Comparison of ENCODE assay signal across 10 cellular contexts in genomic region chr1:151710187-151710586, GRCh38. TPM values are rescaled to one million over a fixed set of nuclear protein-coding genes. Genes with fewer than 3 reads are reported as not detected.
A peak's percentile ranks its signal among the peaks of the same experiment; 100 is the strongest.
DNase-seq lines count a peak whose midpoint lies in the region; ATAC-seq and TF ChIP-seq lines count a peak whose summit lies in the region.
"Had no signal": no experiment of that assay in that cellular context is flagged by ENCODE, and none has a peak within 500 bp of the region (broad histone marks: within the 10 kb centered on the region; RNA-seq: fewer than 3 reads in every experiment).

No MANE protein-coding gene starts in this region.

- no peaks in the 10 kb centered on the region for H3K9me3 ChIP-seq in right atrium auricular region

- no peaks in the 10 kb centered on the region for H3K4me1 ChIP-seq in right atrium auricular region

- H3K27me3 ChIP-seq in right atrium auricular region: no peaks in the 10 kb centered on the region

- no peak overlapping the region for H3K4me3 Mint-ChIP-seq in activated T-helper 1 cell treated with anti-CD3 and anti-CD28 coated beads, Interleukin-12 subunit alpha, Interleukin-12 subunit beta, Interleukin-2, Interleukin-4 antibody, amounts not matched to agents 30 ng/mL and 10 ng/mL and 1 ng/mL, durations not matched to agents 14 hours and 24 hours and 36 hours

- H3K36me3 ChIP-seq in right atrium auricular region: no peaks in the 10 kb centered on the region

- no peak overlapping the region for H3K4me3 ChIP-seq in right atrium auricular region
- H3K4me3 ChIP-seq: lung had no signal

- no peak for ATAC-seq in HG03039 (IDR thresholded peaks at IDR 0.05; ENCODE audit: unreplicated experiment)
- no peak for ATAC-seq in GM21526 (IDR thresholded peaks at IDR 0.05; ENCODE audit: low FRiP score, unreplicated experiment)

- intact Hi-C loops in activated T-helper 1 cell treated with anti-CD3 and anti-CD28 coated beads, Interleukin-12 subunit alpha, Interleukin-12 subunit beta, Interleukin-2, Interleukin-4 antibody, amounts not matched to agents 30 ng/mL and 10 ng/mL and 1 ng/mL, durations not matched to agents 14 hours and 24 hours and 36 hours (cut with micrococcal nuclease): no loop called here

- H3K36me3 Mint-ChIP-seq in activated T-helper 1 cell treated with anti-CD3 and anti-CD28 coated beads, Interleukin-12 subunit alpha, Interleukin-12 subunit beta, Interleukin-2, Interleukin-4 antibody, amounts not matched to agents 30 ng/mL and 10 ng/mL and 1 ng/mL, durations not matched to agents 14 hours and 24 hours and 36 hours (ENCODE audit: low read depth): no peaks in the 10 kb centered on the region

- DNase-seq in CD1c-positive myeloid dendritic cell (ENCODE audit: extremely low spot score) (peak; percentile 56), NAMALWA (ENCODE audit: low spot score) (peak; percentile 51), kidney tubule cell (ENCODE audit: low spot score) (peak; percentile 38), right atrium auricular region (ENCODE audit: low spot score) (no peak), NCI-H1092 (lab: John Stamatoyannopoulos, UW) (no peak)
- peak; percentile 6 for DNase-seq in activated T-helper 1 cell treated with anti-CD3 and anti-CD28 coated beads, Interleukin-12 subunit alpha, Interleukin-12 subunit beta, Interleukin-2, Interleukin-4 antibody, amounts not matched to agents 30 ng/mL and 10 ng/mL and 1 ng/mL, durations not matched to agents 14 hours and 24 hours and 36 hours (ENCODE audit: low spot score)

- no peaks in the 10 kb centered on the region for H3K9me3 Mint-ChIP-seq in activated T-helper 1 cell treated with anti-CD3 and anti-CD28 coated beads, Interleukin-12 subunit alpha, Interleukin-12 subunit beta, Interleukin-2, Interleukin-4 antibody, amounts not matched to agents 30 ng/mL and 10 ng/mL and 1 ng/mL, durations not matched to agents 14 hours and 24 hours and 36 hours

- no peak overlapping the region for H3K27ac ChIP-seq in right atrium auricular region

- no peak for TF ChIP-seq CTCF in right atrium auricular region (IDR thresholded peaks at IDR 0.05)

- H3K27ac Mint-ChIP-seq in activated T-helper 1 cell treated with anti-CD3 and anti-CD28 coated beads, Interleukin-12 subunit alpha, Interleukin-12 subunit beta, Interleukin-2, Interleukin-4 antibody, amounts not matched to agents 30 ng/mL and 10 ng/mL and 1 ng/mL, durations not matched to agents 14 hours and 24 hours and 36 hours: no peak overlapping the region

- H3K27me3 Mint-ChIP-seq in activated T-helper 1 cell treated with anti-CD3 and anti-CD28 coated beads, Interleukin-12 subunit alpha, Interleukin-12 subunit beta, Interleukin-2, Interleukin-4 antibody, amounts not matched to agents 30 ng/mL and 10 ng/mL and 1 ng/mL, durations not matched to agents 14 hours and 24 hours and 36 hours (ENCODE audit: insufficient read depth): peaks cover 10% of the 10 kb centered on the region

- H3K4me1 Mint-ChIP-seq in activated T-helper 1 cell treated with anti-CD3 and anti-CD28 coated beads, Interleukin-12 subunit alpha, Interleukin-12 subunit beta, Interleukin-2, Interleukin-4 antibody, amounts not matched to agents 30 ng/mL and 10 ng/mL and 1 ng/mL, durations not matched to agents 14 hours and 24 hours and 36 hours (ENCODE audit: low read depth): no peaks in the 10 kb centered on the region

RNA-seq across cellular contexts. Expression of gene CELF3, which starts 6.4 kb away (rescaled TPM):
- total RNA-seq in activated T-helper 1 cell treated with anti-CD3 and anti-CD28 coated beads, Interleukin-12 subunit alpha, Interleukin-12 subunit beta, Interleukin-2, Interleukin-4 antibody, amounts not matched to agents 30 ng/mL and 10 ng/mL and 1 ng/mL, durations not matched to agents 14 hours and 24 hours and 36 hours: not detected in 2 replicates
- not detected for total RNA-seq in right atrium auricular region
- total RNA-seq: T-helper 2 cell treated with Interferon-gamma antibody and Interleukin-4, amounts not matched to agents 100 ng/mL and 5 ng/mL, for 36 hours had no signal

RNA-seq across cellular contexts. Expression of gene RIIAD1, which starts 11.1 kb away (rescaled TPM):
- total RNA-seq in activated T-helper 1 cell treated with anti-CD3 and anti-CD28 coated beads, Interleukin-12 subunit alpha, Interleukin-12 subunit beta, Interleukin-2, Interleukin-4 antibody, amounts not matched to agents 30 ng/mL and 10 ng/mL and 1 ng/mL, durations not matched to agents 14 hours and 24 hours and 36 hours: not detected in 2 replicates
- total RNA-seq in right atrium auricular region: not detected
- total RNA-seq: T-helper 2 cell treated with Interferon-gamma antibody and Interleukin-4, amounts not matched to agents 100 ng/mL and 5 ng/mL, for 36 hours had no signal

RNA-seq across cellular contexts. Expression of gene MRPL9, which starts 53.1 kb away (rescaled TPM):
- total RNA-seq in activated T-helper 1 cell treated with anti-CD3 and anti-CD28 coated beads, Interleukin-12 subunit alpha, Interleukin-12 subunit beta, Interleukin-2, Interleukin-4 antibody, amounts not matched to agents 30 ng/mL and 10 ng/mL and 1 ng/mL, durations not matched to agents 14 hours and 24 hours and 36 hours: 136 and 141 TPM in 2 replicates
- total RNA-seq in right atrium auricular region: 10 to 100 TPM; 32.7 to 38.9 TPM

Comparison
In these comparisons a context has a peak if more than half of its experiments do, and no peak if none do; other contexts are left out.
1. DNase-seq: peak in CD1c-positive myeloid dendritic cell (single experiment), NAMALWA (single experiment), activated T-helper 1 cell treated with anti-CD3 and anti-CD28 coated beads, Interleukin-12 subunit alpha, Interleukin-12 subunit beta, Interleukin-2, Interleukin-4 antibody, amounts not matched to agents 30 ng/mL and 10 ng/mL and 1 ng/mL, durations not matched to agents 14 hours and 24 hours and 36 hours (single experiment) and kidney tubule cell (single experiment); none in right atrium auricular region (single experiment) and NCI-H1092 (single experiment).